11 cellular contexts compared by ENCODE assay signal in genomic region chr5:135890867-135891266, GRCh38. TPM values are rescaled to one million over a fixed set of nuclear protein-coding genes. Genes with fewer than 3 reads are reported as not detected.
A peak's percentile ranks its signal among the peaks of the same experiment; 100 is the strongest.
DNase-seq lines count a peak whose midpoint lies in the region; ATAC-seq, FAIRE-seq and TF ChIP-seq lines count a peak whose summit lies in the region.
"Had no signal": no experiment of that assay in that cellular context is flagged by ENCODE, and none has a peak within 500 bp of the region (broad histone marks: within the 10 kb centered on the region; RNA-seq: fewer than 3 reads in every experiment).

No MANE protein-coding gene starts in this region.

- no peak for FAIRE-seq in GM12878 (lab: Jason Lieb, UNC)

- no peaks in the 10 kb centered on the region for H3K79me2 ChIP-seq in GM12878 (ENCODE audit: control insufficient read depth, insufficient read depth, low read length)

- no peak for TF ChIP-seq CTCF in GM12878 (IDR thresholded peaks at IDR 0.05 in 2 of 3, conservative IDR thresholded peaks at IDR 0.05 in 1 of 3; ENCODE audit: control insufficient read depth in 2 of 3, extremely low read depth in 1 of 3, insufficient read depth in 1 of 3, low read depth in 3 of 3, low read length in 3 of 3)
- TF ChIP-seq CTCF in WERI-Rb-1 (IDR thresholded peaks at IDR 0.05; ENCODE audit: low read depth, low read length), result no peak

- CTCF ChIA-PET in GM12878 (lab: Yijun Ruan, JAX), result interaction anchor here (0.6 to 3.7 kb wide), 8 partner anchors 14 to 360 kb away, joined by 3 to 17 read pairs (median 4); no protein-coding TSS in a partner anchor

- SMC1A ChIA-PET in GM12878 (lab: Charles Lee; ENCODE audit: uncharacterized antibody, unreplicated experiment), result interaction anchor here (0.7 to 1.2 kb wide), 4 partner anchors 9 to 172 kb away, joined by 3 to 8 read pairs (median 3); no protein-coding TSS in a partner anchor

- no peak overlapping the region for H3K4me3 ChIP-seq in GM12878
- no peak overlapping the region for H3K4me3 ChIP-seq in WERI-Rb-1 (ENCODE audit: low read depth, low read length)
- H3K4me3 ChIP-seq: sigmoid colon had no signal

- RAD21 ChIA-PET in GM12878 (lab: Charles Lee; ENCODE audit: unreplicated experiment), result interaction anchor here (0.6 kb wide), 4 partner anchors 23 to 323 kb away, joined by 3 read pairs; no protein-coding TSS in a partner anchor

- no TSS peak for BruUV-seq in GM12878 (replicated peaks; lab: Mats Ljungman, UMichigan)

- no peak overlapping the region for H2AFZ ChIP-seq in GM12878 (ENCODE audit: control insufficient read depth, low read depth, low read length)

- POLR2A ChIA-PET in GM12878 (lab: Charles Lee), result no interaction called here

- no peak overlapping the region for H3K9ac ChIP-seq in GM12878 (ENCODE audit: control insufficient read depth, insufficient read depth, low read length)

- H3K36me3 ChIP-seq in GM12878 (ENCODE audit: control insufficient read depth in 2 of 2, insufficient read depth in 2 of 2, low read length in 1 of 2) (no peaks in the 10 kb centered on the region), WERI-Rb-1 (no peaks in the 10 kb centered on the region)
- H3K36me3 ChIP-seq: sigmoid colon had no signal

- H4K20me1 ChIP-seq in GM12878 (ENCODE audit: control insufficient read depth, insufficient read depth), result no peaks in the 10 kb centered on the region

- intact Hi-C loops in GM12878 (cut with micrococcal nuclease; ENCODE audit: unreplicated experiment), result no loop called here

- H3K27ac ChIP-seq in GM12878 (ENCODE audit: control insufficient read depth, insufficient read depth) (no peak overlapping the region), WERI-Rb-1 (no peak overlapping the region)
- H3K27ac ChIP-seq: epithelial cell of prostate, sigmoid colon had no signal

- H3K27me3 ChIP-seq in GM12878 (replicated peaks in 1 of 2; ENCODE audit: control insufficient read depth in 2 of 2, insufficient read depth in 2 of 2, low read length in 1 of 2) (peaks cover 2 to 3% of the 10 kb centered on the region in 2 experiments; a peak in 1 of 4 replicates), WERI-Rb-1 (ENCODE audit: insufficient read depth, low read depth, severe bottlenecking) (peaks cover 5% of the 10 kb centered on the region)
- H3K27me3 ChIP-seq: sigmoid colon had no signal

- TF ChIP-seq EP300 in GM12878 (IDR thresholded peaks at IDR 0.05; ENCODE audit: borderline replicate concordance in 1 of 2, control insufficient read depth in 1 of 2, low read depth in 2 of 2, low read length in 2 of 2), result no peak

- 3% methylated on average over 5 of the region's 5 CpGs for WGBS in GM12878 (ENCODE audit: insufficient coverage, insufficient replicate concordance, low lambda C conversion rate, missing lambda C conversion rate)

- no peaks in the 10 kb centered on the region for H3K9me3 ChIP-seq in GM12878 (replicated peaks; ENCODE audit: control insufficient read depth, insufficient read depth, low read length)
- H3K9me3 ChIP-seq in WERI-Rb-1 (ENCODE audit: severe bottlenecking), result no peaks in the 10 kb centered on the region
- H3K9me3 ChIP-seq: sigmoid colon had no signal

- ATAC-seq in GM18520 (IDR thresholded peaks at IDR 0.05; ENCODE audit: unreplicated experiment) (peak; percentile 79), GM19468 (IDR thresholded peaks at IDR 0.05; ENCODE audit: extremely low read depth, unreplicated experiment) (peak; percentile 67), HG03558 (IDR thresholded peaks at IDR 0.05; ENCODE audit: extremely low read depth, unreplicated experiment) (peak; percentile 56), GM12878 (peak; percentile 54), HG02571 (IDR thresholded peaks at IDR 0.05; ENCODE audit: unreplicated experiment) (no peak)

- no peak for TF ChIP-seq RAD21 in GM12878 (IDR thresholded peaks at IDR 0.05; ENCODE audit: insufficient read depth, low read depth, low read length)

- in situ Hi-C loops in GM12878 (cut with MboI), result no loop called here

- no peak overlapping the region for H3K4me2 ChIP-seq in GM12878 (ENCODE audit: control insufficient read depth, insufficient read depth)

- peak; percentile 15 for DNase-seq in GM12878 (ENCODE audit: low read depth, low spot score)
- no peak for DNase-seq in NOMO-1 (lab: John Stamatoyannopoulos, UW; ENCODE audit: unreplicated experiment in 2 of 2)
- no peak for DNase-seq in WERI-Rb-1
- DNase-seq: NCI-H526, sigmoid colon had no signal

- no peaks in the 10 kb centered on the region for H3K4me1 ChIP-seq in GM12878 (ENCODE audit: control insufficient read depth, insufficient read depth, low read length)

- no peak for TF ChIP-seq POLR2A in GM12878 (IDR thresholded peaks at IDR 0.05; ENCODE audit: low read depth, low read length)

TF ChIP-seq in GM12878, 131 proteins besides CTCF, POLR2A, EP300 and RAD21:
- TF ChIP-seq SKIL (IDR thresholded peaks at IDR 0.05; ENCODE audit: low read depth, poor library complexity, severe bottlenecking), result peak; percentile 63
- TF ChIP-seq NR2C1 (IDR thresholded peaks at IDR 0.05), result no peak
- TF ChIP-seq BHLHE40 (IDR thresholded peaks at IDR 0.05; ENCODE audit: borderline replicate concordance in 1 of 2, low read depth in 2 of 2, low read length in 1 of 2), result peak in 1 of 2 experiments; percentile 39; a peak in 1 of 4 replicates
- TF ChIP-seq USF2 (IDR thresholded peaks at IDR 0.05; ENCODE audit: borderline replicate concordance, low read depth, low read length), result no peak
- TF ChIP-seq IKZF2 (IDR thresholded peaks at IDR 0.05), result peak in 1 of 2 experiments; percentile 19; a peak in 1 of 4 replicates
- TF ChIP-seq TCF3 (IDR thresholded peaks at IDR 0.05; ENCODE audit: borderline replicate concordance, insufficient read depth, low read depth, low read length), result 0 out of 2 replicates have a peak, but pooled peaks have one; percentile 6
- no peak for TF ChIP-seq SMAD1 (IDR thresholded peaks at IDR 0.05; ENCODE audit: low read depth, partially characterized antibody)
- peak; percentile 20; the same call in 1 of the 2 replicates for TF ChIP-seq IKZF1 (conservative IDR thresholded peaks at IDR 0.05)
- peak; percentile 57 for TF ChIP-seq RUNX3 (IDR thresholded peaks at IDR 0.05; ENCODE audit: low read length)

RNA-seq across cellular contexts. Expression of gene IL9, which starts 4.8 kb away (rescaled TPM):
- not detected in 2 replicates for total RNA-seq in GM12878 (2013; cell fraction: nucleolus; rRNA removed)
- total RNA-seq in GM12878 (2014; rRNA removed) (not detected in 2 replicates), GM12878 (2014; rRNA removed; fragmentation: Illumina TruSeq; extraction: Trizol) (not detected in 2 replicates), GM12878 (2021) (not detected in 2 replicates)
- polyA plus RNA-seq in GM12878 (2011; ENCODE audit: low read depth), result not detected
- polyA plus RNA-seq in GM12878 (2011; rRNA removed) (not detected in 2 replicates), GM12878 (2014; fragmentation: Illumina TruSeq; extraction: Trizol) (not detected in 2 replicates), GM12878 (2014; fragmentation: Nextera tagmentation; extraction: Ambion mirVana) (not detected), GM12878 (2014; rRNA removed) (not detected in 2 replicates), GM12878 (2016; fragmentation: Nextera tagmentation; extraction: Ambion mirVana) (not detected)
- not detected in 2 replicates for polyA plus RNA-seq in GM12878 (2011; cell fraction: cytosol; rRNA removed)
- polyA plus RNA-seq in GM12878 (2011; cell fraction: nucleus; rRNA removed), result not detected in 2 replicates
- not detected in 2 replicates for polyA plus RNA-seq in GM12878 (2012)
- polyA minus RNA-seq in GM12878 (2011; rRNA and poly(A)+ RNA removed), result not detected in 2 replicates
- not detected in 2 replicates for polyA minus RNA-seq in GM12878 (2011; cell fraction: cytosol; rRNA and poly(A)+ RNA removed)
- polyA minus RNA-seq in GM12878 (2011; cell fraction: nucleus; rRNA and poly(A)+ RNA removed), result not detected in 2 replicates
- total RNA-seq: liver, sigmoid colon had no signal
- polyA plus RNA-seq: liver, sigmoid colon had no signal

RNA-seq across cellular contexts. Expression of gene SLC25A48, which starts 56.4 kb away (rescaled TPM):
- not detected in 2 replicates for total RNA-seq in GM12878 (2013; cell fraction: nucleolus; rRNA removed)
- total RNA-seq in GM12878 (2014; rRNA removed), result 0.06 TPM in 1 of 2 replicates, not detected in the other
- not detected in 2 replicates for total RNA-seq in GM12878 (2014; rRNA removed; fragmentation: Illumina TruSeq; extraction: Trizol)
- total RNA-seq in GM12878 (2021), result not detected in 2 replicates
- not detected for polyA plus RNA-seq in GM12878 (2011; ENCODE audit: low read depth)
- polyA plus RNA-seq in GM12878 (2011; rRNA removed), result not detected in 2 replicates
- not detected in 2 replicates for polyA plus RNA-seq in GM12878 (2011; cell fraction: cytosol; rRNA removed)
- 0.07 TPM in 1 of 2 replicates, not detected in the other for polyA plus RNA-seq in GM12878 (2011; cell fraction: nucleus; rRNA removed)
- polyA plus RNA-seq in GM12878 (2012), result 0.07 TPM in 1 of 2 replicates, not detected in the other
- not detected in 2 replicates for polyA plus RNA-seq in GM12878 (2014; fragmentation: Illumina TruSeq; extraction: Trizol)
- polyA plus RNA-seq in GM12878 (2014; fragmentation: Nextera tagmentation; extraction: Ambion mirVana), result not detected
- not detected in 2 replicates for polyA plus RNA-seq in GM12878 (2014; rRNA removed)
- not detected for polyA plus RNA-seq in GM12878 (2016; fragmentation: Nextera tagmentation; extraction: Ambion mirVana)
- polyA minus RNA-seq in GM12878 (2011; rRNA and poly(A)+ RNA removed), result not detected in 2 replicates
- polyA minus RNA-seq in GM12878 (2011; cell fraction: cytosol; rRNA and poly(A)+ RNA removed), result not detected in 2 replicates
- not detected in 2 replicates for polyA minus RNA-seq in GM12878 (2011; cell fraction: nucleus; rRNA and poly(A)+ RNA removed)
- total RNA-seq: sigmoid colon had no signal
